In the genomic region with DNA sequence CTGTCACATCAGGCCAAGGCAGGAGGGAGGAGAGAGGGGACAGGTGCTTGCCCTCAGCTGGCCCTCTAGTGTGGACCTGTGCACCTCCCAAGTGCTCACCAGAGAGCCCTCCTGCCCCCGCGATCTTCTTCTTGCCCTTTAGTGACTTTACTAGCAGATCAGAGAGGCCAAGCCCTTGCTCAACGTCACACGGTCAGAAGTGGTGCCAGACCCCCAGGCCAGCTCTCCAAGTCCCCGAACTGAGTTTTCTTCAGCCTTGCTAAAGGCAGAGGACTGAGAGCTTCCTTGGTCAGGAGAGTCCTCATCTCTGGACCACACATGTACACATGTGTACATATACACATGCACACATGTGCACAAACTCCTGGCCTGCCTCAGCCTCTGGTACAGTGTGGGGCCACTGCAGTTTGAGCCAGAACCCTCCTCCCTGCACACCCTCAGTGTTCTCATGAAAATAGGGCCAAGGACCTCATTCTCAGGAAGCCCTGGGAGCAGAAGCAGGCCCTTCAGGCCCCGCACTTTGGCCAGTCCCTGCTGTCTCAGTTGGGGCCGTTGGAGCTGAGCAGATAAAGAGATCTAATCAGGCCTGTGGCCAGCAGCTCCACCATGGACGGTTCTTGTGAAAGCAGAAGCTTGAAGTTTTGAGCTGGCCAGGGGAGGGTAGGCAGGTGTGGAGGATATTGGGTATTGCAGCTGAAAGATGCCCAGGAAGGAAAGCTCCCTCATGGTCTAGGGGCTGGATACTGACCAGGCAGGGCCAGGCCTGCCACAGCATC, we compare ENCODE assay signal across 22 cellular contexts. TPM values are rescaled to one million over a fixed set of nuclear protein-coding genes. Genes with fewer than 3 reads are reported as not detected.
"Had no signal": no experiment of that assay in that cellular context is flagged by ENCODE, and none has a peak within 500 bp of the region (broad histone marks: within the 10 kb centered on the region; RNA-seq: fewer than 3 reads in every experiment).

No MANE protein-coding gene starts in this region.

- H3K4me1 Mint-ChIP-seq: activated CD4-positive, alpha-beta T cell treated with anti-CD3 and anti-CD28 coated beads for 36 hours; stimulated activated naive CD8-positive, alpha-beta T cell treated with anti-CD3 and anti-CD28 coated beads, Interleukin-15, amount 100 ng/mL, for 72 hours had no signal

- H3K9me3 ChIP-seq: adrenal gland, gastrocnemius medialis, left ventricle myocardium inferior, right atrium auricular region, thoracic aorta, uterus had no signal

- ATAC-seq: activated CD4-positive, alpha-beta T cell treated with anti-CD3 and anti-CD28 coated beads for 36 hours; gastrocnemius medialis; stimulated activated naive CD8-positive, alpha-beta T cell treated with anti-CD3 and anti-CD28 coated beads, Interleukin-15, amount 100 ng/mL, for 72 hours had no signal

- H3K27me3 ChIP-seq: adrenal gland, right atrium auricular region, uterus had no signal

- H3K9me3 Mint-ChIP-seq: activated CD4-positive, alpha-beta memory T cell treated with anti-CD3 and anti-CD28 coated beads, Interleukin-2, amount 10 ng/mL, durations not matched to agents 7 days and 5 days; activated naive CD4-positive, alpha-beta T cell treated with anti-CD3 and anti-CD28 coated beads for 36 hours; stimulated activated naive CD8-positive, alpha-beta T cell treated with anti-CD3 and anti-CD28 coated beads, Interleukin-15, amount 100 ng/mL, for 72 hours; T-helper 2 cell treated with Interferon-gamma antibody and Interleukin-4, amounts not matched to agents 5 μg/mL and 100 μg/mL, for 36 hours had no signal

- H3K36me3 ChIP-seq: adrenal gland, gastrocnemius medialis, left ventricle myocardium inferior, right atrium auricular region, thoracic aorta, uterus had no signal

- DNase-seq: activated CD4-positive, alpha-beta memory T cell treated with anti-CD3 and anti-CD28 coated beads, Interleukin-2, amount 10 ng/mL, durations not matched to agents 7 days and 5 days; activated CD4-positive, alpha-beta T cell treated with anti-CD3 and anti-CD28 coated beads for 36 hours; activated CD8-positive, alpha-beta memory T cell treated with anti-CD3 and anti-CD28 coated beads, Interleukin-2, amount 50 U/mL, for 4 hours; activated naive CD4-positive, alpha-beta T cell treated with anti-CD3 and anti-CD28 coated beads for 36 hours; adrenal gland; caudate nucleus; effector CD4-positive, alpha-beta T cell; gastrocnemius medialis; kidney; left ventricle myocardium inferior; mesenchymal stem cell; posterior cingulate gyrus; stimulated activated CD4-positive, alpha-beta T cell treated with anti-CD3 and anti-CD28 coated beads, Interleukin-4, amount 100 ng/mL, for 4 hours; stimulated activated naive CD8-positive, alpha-beta T cell treated with anti-CD3 and anti-CD28 coated beads, Interleukin-15, amount 100 ng/mL, for 72 hours; uterus had no signal

- H3K27ac ChIP-seq: adrenal gland, coronary artery, gastrocnemius medialis, left ventricle myocardium inferior, right atrium auricular region, skin epidermis, thoracic aorta, uterus, VCaP had no signal

- H3K4me3 Mint-ChIP-seq: activated CD4-positive, alpha-beta memory T cell treated with anti-CD3 and anti-CD28 coated beads, Interleukin-2, amount 10 ng/mL, durations not matched to agents 7 days and 5 days; activated CD4-positive, alpha-beta T cell treated with anti-CD3 and anti-CD28 coated beads for 36 hours; activated naive CD4-positive, alpha-beta T cell treated with anti-CD3 and anti-CD28 coated beads for 36 hours; stimulated activated naive CD8-positive, alpha-beta T cell treated with anti-CD3 and anti-CD28 coated beads, Interleukin-15, amount 100 ng/mL, for 72 hours; T-helper 2 cell treated with Interferon-gamma antibody and Interleukin-4, amounts not matched to agents 5 μg/mL and 100 μg/mL, for 36 hours had no signal

- H3K4me3 ChIP-seq: adrenal gland, coronary artery, gastrocnemius medialis, left ventricle myocardium inferior, right atrium auricular region, skin epidermis, thoracic aorta, uterus had no signal

- H3K4me1 ChIP-seq: adrenal gland, gastrocnemius medialis, uterus had no signal

- H3K27ac Mint-ChIP-seq: activated CD4-positive, alpha-beta memory T cell treated with anti-CD3 and anti-CD28 coated beads, Interleukin-2, amount 10 ng/mL, durations not matched to agents 7 days and 5 days; activated CD4-positive, alpha-beta T cell treated with anti-CD3 and anti-CD28 coated beads for 36 hours; activated naive CD4-positive, alpha-beta T cell treated with anti-CD3 and anti-CD28 coated beads for 36 hours; stimulated activated naive CD8-positive, alpha-beta T cell treated with anti-CD3 and anti-CD28 coated beads, Interleukin-15, amount 100 ng/mL, for 72 hours; T-helper 2 cell treated with Interferon-gamma antibody and Interleukin-4, amounts not matched to agents 5 μg/mL and 100 μg/mL, for 36 hours had no signal

RNA-seq across cellular contexts. Expression of gene EPX, which starts 7.4 kb away (rescaled TPM):
- polyA plus RNA-seq: adrenal gland, neural cell had no signal

RNA-seq across cellular contexts. Expression of gene OR4D2, which starts 18.4 kb away (rescaled TPM):
- polyA plus RNA-seq: adrenal gland, neural cell had no signal

RNA-seq across cellular contexts. Expression of gene OR4D1, which starts 37.0 kb away (rescaled TPM):
- polyA plus RNA-seq: neural cell had no signal

RNA-seq across cellular contexts. Expression of gene LPO, which starts 53.2 kb away (rescaled TPM):
- polyA plus RNA-seq: neural cell had no signal
